9 cellular contexts compared by ENCODE assay signal in the genomic region with DNA sequence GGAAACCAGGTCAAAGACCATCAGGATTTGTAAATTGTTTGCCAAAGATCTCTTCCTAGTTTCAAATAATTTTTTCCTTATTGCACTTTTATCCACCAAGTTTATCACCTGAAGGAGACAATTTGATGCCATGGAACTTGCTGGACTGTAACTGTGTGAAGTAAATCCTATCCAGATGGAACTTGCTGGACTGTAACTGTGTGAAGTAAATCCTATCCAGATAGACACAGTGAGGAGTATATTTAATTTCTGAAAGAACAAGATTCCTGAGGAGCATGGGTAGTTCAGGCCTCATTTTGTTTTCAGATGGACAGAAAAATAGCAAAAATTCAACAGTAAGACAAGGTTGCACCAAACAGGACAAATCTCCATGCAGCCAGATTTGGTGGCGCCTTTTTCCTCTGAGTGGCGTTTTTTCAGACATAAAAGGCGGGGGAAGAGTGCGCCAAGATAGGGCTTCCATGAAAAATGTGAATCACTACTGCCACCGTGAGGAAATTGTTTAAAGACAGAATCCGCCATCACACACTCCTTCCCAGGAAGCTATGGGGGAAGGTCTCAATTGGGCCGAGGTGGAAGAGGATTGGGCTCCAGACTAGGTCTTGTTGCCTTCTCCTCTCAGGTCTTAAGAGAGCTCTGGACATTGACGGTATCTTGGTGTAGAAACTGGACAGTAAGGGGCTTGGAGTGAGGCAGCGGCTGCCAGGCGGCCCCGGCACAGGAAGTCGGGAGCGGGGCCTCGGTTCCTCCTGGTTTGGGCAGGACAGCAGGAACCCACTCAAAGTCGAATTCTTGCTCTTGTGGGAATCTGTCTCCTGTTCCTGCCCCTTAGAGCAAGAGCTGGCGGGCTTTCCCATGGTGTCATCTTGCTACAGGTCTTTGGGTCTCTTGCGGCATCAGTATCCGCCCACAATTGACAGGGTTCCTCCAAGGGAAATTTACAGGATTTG.
A peak's percentile ranks its signal among the peaks of the same experiment; 100 is the strongest.
DNase-seq lines count a peak whose midpoint lies in the region; ATAC-seq, FAIRE-seq and TF ChIP-seq lines count a peak whose summit lies in the region.
"Had no signal": no experiment of that assay in that cellular context is flagged by ENCODE, and none has a peak within 500 bp of the region (broad histone marks: within the 10 kb centered on the region; RNA-seq: fewer than 3 reads in every experiment).

No MANE protein-coding gene starts in this region.

- DNase-seq in NCI-H345 (lab: John Stamatoyannopoulos, UW) (peak; percentile 43), NCI-H345 treated with DMSO at 0.1 percent for 48 hours (lab: John Stamatoyannopoulos, UW; ENCODE audit: unreplicated experiment) (no peak), NCI-H187 treated with DMSO at 0.1 percent for 48 hours (lab: John Stamatoyannopoulos, UW) (peak; percentile 19), thyroid gland (no peak), GM23248 (no peak)
- no peak for DNase-seq in stimulated activated CD4-positive, alpha-beta T cell treated with anti-CD3 and anti-CD28 coated beads, Interleukin-4, amount 100 ng/mL, for 1 hour
- DNase-seq: NCI-H1092 had no signal

- no peak for ATAC-seq in HG02981 (IDR thresholded peaks at IDR 0.05; ENCODE audit: unreplicated experiment)

- H3K4me3 ChIP-seq in thyroid gland (replicated peaks in 1 of 3) (peak overlapping the region in 1 of 3 donors; percentile 14), GM23248 (no peak overlapping the region)

- H3K4me1 ChIP-seq in thyroid gland (peaks cover 0 to 5% of the 10 kb centered on the region in 2 donors), GM23248 (ENCODE audit: insufficient read depth) (no peaks in the 10 kb centered on the region)

- no peaks in the 10 kb centered on the region for H3F3A ChIP-seq in GM23248 (ENCODE audit: insufficient read depth)

- no peak overlapping the region for H2AFZ ChIP-seq in GM23248

- TF ChIP-seq CTCF in thyroid gland (IDR thresholded peaks at IDR 0.05): peak in 2 of 6 experiments; percentile 47 to 65

- no peaks in the 10 kb centered on the region for H3K36me3 ChIP-seq in thyroid gland
- no peaks in the 10 kb centered on the region for H3K36me3 ChIP-seq in GM23248 (ENCODE audit: low read depth)

- H4K20me1 ChIP-seq in GM23248 (ENCODE audit: insufficient read depth): no peaks in the 10 kb centered on the region

- intact Hi-C loops in thyroid gland (cut with DNase I): no loop called here

- 96 to 99% methylated on average over 10 to 17 of the region's 18 CpGs for WGBS in thyroid gland, 2 donors
- WGBS in GM23248 (ENCODE audit: low coverage in 1 of 2, low lambda C conversion rate in 2 of 2, missing lambda C conversion rate in 2 of 2), 2 experiments: 55 to 61% methylated on average over 14 to 16 of the region's 18 CpGs

- H3K9me3 ChIP-seq in thyroid gland (no peaks in the 10 kb centered on the region), GM23248 (ENCODE audit: low read depth) (no peaks in the 10 kb centered on the region)

- no peak for TF ChIP-seq POLR2A in thyroid gland (IDR thresholded peaks at IDR 0.05)

- FAIRE-seq in endometrium (lab: Jason Lieb, UNC): peak; percentile 75

- H3K4me2 ChIP-seq in GM23248 (ENCODE audit: unreplicated experiment): no peak overlapping the region

- H3K79me2 ChIP-seq in GM23248 (ENCODE audit: insufficient read depth): no peaks in the 10 kb centered on the region

- in situ Hi-C loops in GM23248 (cut with MboI): no loop called here

- H3K27ac ChIP-seq in thyroid gland: peak overlapping the region in 2 of 3 donors; percentile 59 to 80
- no peak overlapping the region for H3K27ac ChIP-seq in GM23248

- no peak overlapping the region for H3K9ac ChIP-seq in GM23248

- no peaks in the 10 kb centered on the region for H3K9me2 ChIP-seq in GM23248 (ENCODE audit: insufficient read depth)

- no peaks in the 10 kb centered on the region for H3K27me3 ChIP-seq in thyroid gland
- H3K27me3 ChIP-seq in GM23248 (replicated peaks; ENCODE audit: insufficient read depth): no peaks in the 10 kb centered on the region

Comparison
In these comparisons a context has a peak if more than half of its experiments do, and no peak if none do; other contexts are left out.
1. DNase-seq: peak in NCI-H345 (single experiment) and NCI-H187 treated with DMSO at 0.1 percent for 48 hours (single experiment); none in NCI-H345 treated with DMSO at 0.1 percent for 48 hours (single experiment), thyroid gland (0 of 2), GM23248 (single experiment) and stimulated activated CD4-positive, alpha-beta T cell treated with anti-CD3 and anti-CD28 coated beads, Interleukin-4, amount 100 ng/mL, for 1 hour (single experiment).